In genomic region chr2:54558976-54559410, GRCh38 we compare ENCODE assay signal across 1 cellular context.
TF ChIP-seq lines count a peak whose summit lies in the region.

No MANE protein-coding gene starts in this region.

TF ChIP-seq in HepG2, 621 proteins besides CTCF, POLR2A, EP300 and RAD21 (continued from another document):
- TF ChIP-seq NFAT5 (CRISPR knock-in tag; IDR thresholded peaks at IDR 0.05) (no peak), FOXJ3 (CRISPR knock-in tag; IDR thresholded peaks at IDR 0.05; ENCODE audit: borderline replicate concordance) (0 out of 2 replicates have a peak, but pooled peaks have one; percentile 3), ZBTB8A (CRISPR knock-in tag; IDR thresholded peaks at IDR 0.05; ENCODE audit: borderline replicate concordance, low read depth) (peak; percentile 33; the same call in 1 of the 2 replicates)
